In the genomic region with DNA sequence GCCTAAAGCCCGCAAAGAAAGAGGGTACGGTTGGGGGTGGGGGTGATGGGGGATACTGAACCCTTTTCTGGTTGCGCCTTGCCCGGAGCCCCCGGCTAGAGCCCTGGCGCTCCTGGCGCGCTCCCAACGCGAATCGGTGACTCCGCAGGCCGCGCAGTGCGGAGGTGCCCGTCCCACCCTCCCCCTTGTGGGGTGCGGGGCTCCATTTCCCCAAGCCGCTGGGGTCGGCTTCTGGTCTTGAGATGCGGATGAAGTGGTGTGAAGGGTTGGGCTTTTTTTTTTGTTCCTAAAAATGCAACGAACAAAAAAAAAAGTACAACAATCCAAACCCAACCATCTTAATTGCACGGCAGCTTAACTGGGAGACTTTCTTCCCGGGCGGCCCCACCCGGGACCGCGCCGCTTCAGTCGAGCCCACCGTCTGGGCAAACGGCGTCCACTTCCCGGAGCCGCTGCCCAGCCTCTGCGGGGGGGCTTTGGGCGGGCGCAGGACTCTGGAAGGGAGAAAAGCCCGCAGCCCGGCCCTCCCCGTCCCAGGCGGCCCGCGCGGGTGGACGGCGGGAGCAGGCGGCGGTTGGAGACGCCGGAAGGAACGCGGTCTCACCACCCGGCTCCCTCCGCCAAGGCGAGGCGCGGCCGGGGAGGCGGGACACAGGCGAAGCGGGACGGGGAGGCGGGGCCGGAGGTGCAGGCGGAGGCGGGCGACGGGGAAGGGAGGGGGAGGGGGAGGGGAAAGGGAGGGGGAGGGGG, we compare ENCODE assay signal across 1 cellular context.
TF ChIP-seq lines count a peak whose summit lies in the region.

No MANE protein-coding gene starts in this region.

TF ChIP-seq in K562, 482 proteins besides CTCF, POLR2A, EP300 and RAD21 (continued from another document and continues in another):
- TF ChIP-seq, protein P1, sequence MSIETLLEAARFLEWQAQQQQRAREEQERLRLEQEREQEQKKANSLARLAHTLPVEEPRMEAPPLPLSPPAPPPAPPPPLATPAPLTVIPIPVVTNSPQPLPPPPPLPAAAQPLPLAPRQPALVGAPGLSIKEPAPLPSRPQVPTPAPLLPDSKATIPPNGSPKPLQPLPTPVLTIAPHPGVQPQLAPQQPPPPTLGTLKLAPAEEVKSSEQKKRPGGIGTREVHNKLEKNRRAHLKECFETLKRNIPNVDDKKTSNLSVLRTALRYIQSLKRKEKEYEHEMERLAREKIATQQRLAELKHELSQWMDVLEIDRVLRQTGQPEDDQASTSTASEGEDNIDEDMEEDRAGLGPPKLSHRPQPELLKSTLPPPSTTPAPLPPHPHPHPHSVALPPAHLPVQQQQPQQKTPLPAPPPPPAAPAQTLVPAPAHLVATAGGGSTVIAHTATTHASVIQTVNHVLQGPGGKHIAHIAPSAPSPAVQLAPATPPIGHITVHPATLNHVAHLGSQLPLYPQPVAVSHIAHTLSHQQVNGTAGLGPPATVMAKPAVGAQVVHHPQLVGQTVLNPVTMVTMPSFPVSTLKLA (conservative IDR thresholded peaks at IDR 0.05), result peak in 1 of 2 experiments; percentile 37; a peak in 1 of 4 replicates
- TF ChIP-seq MCM5 (IDR thresholded peaks at IDR 0.05; ENCODE audit: low read depth), result no peak
- TF ChIP-seq KDM1A (IDR thresholded peaks at IDR 0.05), result peak in 1 of 2 experiments; percentile 45; a peak in 2 of 4 replicates
- peak; percentile 53 for TF ChIP-seq TBP (optimal IDR thresholded peaks at IDR 0.05; ENCODE audit: low read depth, low read length)
- no peak for TF ChIP-seq ZNF217 (CRISPR knock-in tag; IDR thresholded peaks at IDR 0.05)
- TF ChIP-seq CAMTA2 (CRISPR knock-in tag; conservative IDR thresholded peaks at IDR 0.05), result no peak
- TF ChIP-seq MECOM (CRISPR knock-in tag; IDR thresholded peaks at IDR 0.05), result no peak
- TF ChIP-seq, protein P2, sequence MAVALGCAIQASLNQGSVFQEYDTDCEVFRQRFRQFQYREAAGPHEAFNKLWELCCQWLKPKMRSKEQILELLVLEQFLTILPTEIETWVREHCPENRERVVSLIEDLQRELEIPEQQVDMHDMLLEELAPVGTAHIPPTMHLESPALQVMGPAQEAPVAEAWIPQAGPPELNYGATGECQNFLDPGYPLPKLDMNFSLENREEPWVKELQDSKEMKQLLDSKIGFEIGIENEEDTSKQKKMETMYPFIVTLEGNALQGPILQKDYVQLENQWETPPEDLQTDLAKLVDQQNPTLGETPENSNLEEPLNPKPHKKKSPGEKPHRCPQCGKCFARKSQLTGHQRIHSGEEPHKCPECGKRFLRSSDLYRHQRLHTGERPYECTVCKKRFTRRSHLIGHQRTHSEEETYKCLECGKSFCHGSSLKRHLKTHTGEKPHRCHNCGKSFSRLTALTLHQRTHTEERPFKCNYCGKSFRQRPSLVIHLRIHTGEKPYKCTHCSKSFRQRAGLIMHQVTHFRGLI (CRISPR knock-in tag; IDR thresholded peaks at IDR 0.05), result no peak
- TF ChIP-seq, protein P3, sequence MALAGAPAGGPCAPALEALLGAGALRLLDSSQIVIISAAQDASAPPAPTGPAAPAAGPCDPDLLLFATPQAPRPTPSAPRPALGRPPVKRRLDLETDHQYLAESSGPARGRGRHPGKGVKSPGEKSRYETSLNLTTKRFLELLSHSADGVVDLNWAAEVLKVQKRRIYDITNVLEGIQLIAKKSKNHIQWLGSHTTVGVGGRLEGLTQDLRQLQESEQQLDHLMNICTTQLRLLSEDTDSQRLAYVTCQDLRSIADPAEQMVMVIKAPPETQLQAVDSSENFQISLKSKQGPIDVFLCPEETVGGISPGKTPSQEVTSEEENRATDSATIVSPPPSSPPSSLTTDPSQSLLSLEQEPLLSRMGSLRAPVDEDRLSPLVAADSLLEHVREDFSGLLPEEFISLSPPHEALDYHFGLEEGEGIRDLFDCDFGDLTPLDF (CRISPR knock-in tag; IDR thresholded peaks at IDR 0.05), result 0 out of 2 replicates have a peak, but pooled peaks have one; percentile 9
- TF ChIP-seq, protein P4, sequence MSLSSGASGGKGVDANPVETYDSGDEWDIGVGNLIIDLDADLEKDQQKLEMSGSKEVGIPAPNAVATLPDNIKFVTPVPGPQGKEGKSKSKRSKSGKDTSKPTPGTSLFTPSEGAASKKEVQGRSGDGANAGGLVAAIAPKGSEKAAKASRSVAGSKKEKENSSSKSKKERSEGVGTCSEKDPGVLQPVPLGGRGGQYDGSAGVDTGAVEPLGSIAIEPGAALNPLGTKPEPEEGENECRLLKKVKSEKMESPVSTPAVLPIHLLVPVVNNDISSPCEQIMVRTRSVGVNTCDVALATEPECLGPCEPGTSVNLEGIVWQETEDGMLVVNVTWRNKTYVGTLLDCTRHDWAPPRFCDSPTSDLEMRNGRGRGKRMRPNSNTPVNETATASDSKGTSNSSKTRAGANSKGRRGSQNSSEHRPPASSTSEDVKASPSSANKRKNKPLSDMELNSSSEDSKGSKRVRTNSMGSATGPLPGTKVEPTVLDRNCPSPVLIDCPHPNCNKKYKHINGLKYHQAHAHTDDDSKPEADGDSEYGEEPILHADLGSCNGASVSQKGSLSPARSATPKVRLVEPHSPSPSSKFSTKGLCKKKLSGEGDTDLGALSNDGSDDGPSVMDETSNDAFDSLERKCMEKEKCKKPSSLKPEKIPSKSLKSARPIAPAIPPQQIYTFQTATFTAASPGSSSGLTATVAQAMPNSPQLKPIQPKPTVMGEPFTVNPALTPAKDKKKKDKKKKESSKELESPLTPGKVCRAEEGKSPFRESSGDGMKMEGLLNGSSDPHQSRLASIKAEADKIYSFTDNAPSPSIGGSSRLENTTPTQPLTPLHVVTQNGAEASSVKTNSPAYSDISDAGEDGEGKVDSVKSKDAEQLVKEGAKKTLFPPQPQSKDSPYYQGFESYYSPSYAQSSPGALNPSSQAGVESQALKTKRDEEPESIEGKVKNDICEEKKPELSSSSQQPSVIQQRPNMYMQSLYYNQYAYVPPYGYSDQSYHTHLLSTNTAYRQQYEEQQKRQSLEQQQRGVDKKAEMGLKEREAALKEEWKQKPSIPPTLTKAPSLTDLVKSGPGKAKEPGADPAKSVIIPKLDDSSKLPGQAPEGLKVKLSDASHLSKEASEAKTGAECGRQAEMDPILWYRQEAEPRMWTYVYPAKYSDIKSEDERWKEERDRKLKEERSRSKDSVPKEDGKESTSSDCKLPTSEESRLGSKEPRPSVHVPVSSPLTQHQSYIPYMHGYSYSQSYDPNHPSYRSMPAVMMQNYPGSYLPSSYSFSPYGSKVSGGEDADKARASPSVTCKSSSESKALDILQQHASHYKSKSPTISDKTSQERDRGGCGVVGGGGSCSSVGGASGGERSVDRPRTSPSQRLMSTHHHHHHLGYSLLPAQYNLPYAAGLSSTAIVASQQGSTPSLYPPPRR (CRISPR knock-in tag; IDR thresholded peaks at IDR 0.05; ENCODE audit: borderline replicate concordance), result no peak
- TF ChIP-seq, protein P5, sequence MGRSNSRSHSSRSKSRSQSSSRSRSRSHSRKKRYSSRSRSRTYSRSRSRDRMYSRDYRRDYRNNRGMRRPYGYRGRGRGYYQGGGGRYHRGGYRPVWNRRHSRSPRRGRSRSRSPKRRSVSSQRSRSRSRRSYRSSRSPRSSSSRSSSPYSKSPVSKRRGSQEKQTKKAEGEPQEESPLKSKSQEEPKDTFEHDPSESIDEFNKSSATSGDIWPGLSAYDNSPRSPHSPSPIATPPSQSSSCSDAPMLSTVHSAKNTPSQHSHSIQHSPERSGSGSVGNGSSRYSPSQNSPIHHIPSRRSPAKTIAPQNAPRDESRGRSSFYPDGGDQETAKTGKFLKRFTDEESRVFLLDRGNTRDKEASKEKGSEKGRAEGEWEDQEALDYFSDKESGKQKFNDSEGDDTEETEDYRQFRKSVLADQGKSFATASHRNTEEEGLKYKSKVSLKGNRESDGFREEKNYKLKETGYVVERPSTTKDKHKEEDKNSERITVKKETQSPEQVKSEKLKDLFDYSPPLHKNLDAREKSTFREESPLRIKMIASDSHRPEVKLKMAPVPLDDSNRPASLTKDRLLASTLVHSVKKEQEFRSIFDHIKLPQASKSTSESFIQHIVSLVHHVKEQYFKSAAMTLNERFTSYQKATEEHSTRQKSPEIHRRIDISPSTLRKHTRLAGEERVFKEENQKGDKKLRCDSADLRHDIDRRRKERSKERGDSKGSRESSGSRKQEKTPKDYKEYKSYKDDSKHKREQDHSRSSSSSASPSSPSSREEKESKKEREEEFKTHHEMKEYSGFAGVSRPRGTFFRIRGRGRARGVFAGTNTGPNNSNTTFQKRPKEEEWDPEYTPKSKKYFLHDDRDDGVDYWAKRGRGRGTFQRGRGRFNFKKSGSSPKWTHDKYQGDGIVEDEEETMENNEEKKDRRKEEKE (IDR thresholded peaks at IDR 0.05; ENCODE audit: borderline replicate concordance in 1 of 2, control insufficient read depth in 1 of 2, low read depth in 2 of 2, low read length in 1 of 2), result no peak
- TF ChIP-seq HDAC8 (tag; IDR thresholded peaks at IDR 0.05), result no peak
- no peak for TF ChIP-seq SRSF3 (IDR thresholded peaks at IDR 0.05; ENCODE audit: insufficient read depth, low read length)
- TF ChIP-seq, protein P6, sequence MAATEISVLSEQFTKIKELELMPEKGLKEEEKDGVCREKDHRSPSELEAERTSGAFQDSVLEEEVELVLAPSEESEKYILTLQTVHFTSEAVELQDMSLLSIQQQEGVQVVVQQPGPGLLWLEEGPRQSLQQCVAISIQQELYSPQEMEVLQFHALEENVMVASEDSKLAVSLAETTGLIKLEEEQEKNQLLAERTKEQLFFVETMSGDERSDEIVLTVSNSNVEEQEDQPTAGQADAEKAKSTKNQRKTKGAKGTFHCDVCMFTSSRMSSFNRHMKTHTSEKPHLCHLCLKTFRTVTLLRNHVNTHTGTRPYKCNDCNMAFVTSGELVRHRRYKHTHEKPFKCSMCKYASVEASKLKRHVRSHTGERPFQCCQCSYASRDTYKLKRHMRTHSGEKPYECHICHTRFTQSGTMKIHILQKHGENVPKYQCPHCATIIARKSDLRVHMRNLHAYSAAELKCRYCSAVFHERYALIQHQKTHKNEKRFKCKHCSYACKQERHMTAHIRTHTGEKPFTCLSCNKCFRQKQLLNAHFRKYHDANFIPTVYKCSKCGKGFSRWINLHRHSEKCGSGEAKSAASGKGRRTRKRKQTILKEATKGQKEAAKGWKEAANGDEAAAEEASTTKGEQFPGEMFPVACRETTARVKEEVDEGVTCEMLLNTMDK (IDR thresholded peaks at IDR 0.05; ENCODE audit: borderline replicate concordance, insufficient read depth, low read depth, low read length, poor library complexity, severe bottlenecking), result no peak
- TF ChIP-seq SMARCE1 (IDR thresholded peaks at IDR 0.05), result no peak
- TF ChIP-seq, protein P7, sequence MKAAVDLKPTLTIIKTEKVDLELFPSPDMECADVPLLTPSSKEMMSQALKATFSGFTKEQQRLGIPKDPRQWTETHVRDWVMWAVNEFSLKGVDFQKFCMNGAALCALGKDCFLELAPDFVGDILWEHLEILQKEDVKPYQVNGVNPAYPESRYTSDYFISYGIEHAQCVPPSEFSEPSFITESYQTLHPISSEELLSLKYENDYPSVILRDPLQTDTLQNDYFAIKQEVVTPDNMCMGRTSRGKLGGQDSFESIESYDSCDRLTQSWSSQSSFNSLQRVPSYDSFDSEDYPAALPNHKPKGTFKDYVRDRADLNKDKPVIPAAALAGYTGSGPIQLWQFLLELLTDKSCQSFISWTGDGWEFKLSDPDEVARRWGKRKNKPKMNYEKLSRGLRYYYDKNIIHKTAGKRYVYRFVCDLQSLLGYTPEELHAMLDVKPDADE (conservative IDR thresholded peaks at IDR 0.05; ENCODE audit: control insufficient read depth, low read depth, low read length), result 0 out of 2 replicates have a peak, but pooled peaks have one; percentile 40
- TF ChIP-seq HDAC6 (IDR thresholded peaks at IDR 0.05; ENCODE audit: low read depth, low read length), result no peak
- TF ChIP-seq ZFP1 (CRISPR knock-in tag; IDR thresholded peaks at IDR 0.05), result no peak
- no peak for TF ChIP-seq CSDE1 (IDR thresholded peaks at IDR 0.05)
- TF ChIP-seq, protein P8, sequence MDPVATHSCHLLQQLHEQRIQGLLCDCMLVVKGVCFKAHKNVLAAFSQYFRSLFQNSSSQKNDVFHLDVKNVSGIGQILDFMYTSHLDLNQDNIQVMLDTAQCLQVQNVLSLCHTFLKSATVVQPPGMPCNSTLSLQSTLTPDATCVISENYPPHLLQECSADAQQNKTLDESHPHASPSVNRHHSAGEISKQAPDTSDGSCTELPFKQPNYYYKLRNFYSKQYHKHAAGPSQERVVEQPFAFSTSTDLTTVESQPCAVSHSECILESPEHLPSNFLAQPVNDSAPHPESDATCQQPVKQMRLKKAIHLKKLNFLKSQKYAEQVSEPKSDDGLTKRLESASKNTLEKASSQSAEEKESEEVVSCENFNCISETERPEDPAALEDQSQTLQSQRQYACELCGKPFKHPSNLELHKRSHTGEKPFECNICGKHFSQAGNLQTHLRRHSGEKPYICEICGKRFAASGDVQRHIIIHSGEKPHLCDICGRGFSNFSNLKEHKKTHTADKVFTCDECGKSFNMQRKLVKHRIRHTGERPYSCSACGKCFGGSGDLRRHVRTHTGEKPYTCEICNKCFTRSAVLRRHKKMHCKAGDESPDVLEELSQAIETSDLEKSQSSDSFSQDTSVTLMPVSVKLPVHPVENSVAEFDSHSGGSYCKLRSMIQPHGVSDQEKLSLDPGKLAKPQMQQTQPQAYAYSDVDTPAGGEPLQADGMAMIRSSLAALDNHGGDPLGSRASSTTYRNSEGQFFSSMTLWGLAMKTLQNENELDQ (CRISPR knock-in tag; IDR thresholded peaks at IDR 0.05; ENCODE audit: borderline replicate concordance), result no peak
- TF ChIP-seq HIVEP1 (CRISPR knock-in tag; IDR thresholded peaks at IDR 0.05), result no peak
- no peak for TF ChIP-seq MYNN (IDR thresholded peaks at IDR 0.05)
- no peak for TF ChIP-seq MYNN (CRISPR knock-in tag; IDR thresholded peaks at IDR 0.05)
- TF ChIP-seq SMC3 (conservative IDR thresholded peaks at IDR 0.05; ENCODE audit: insufficient read depth, low read depth, low read length), result no peak
- TF ChIP-seq, protein P9, sequence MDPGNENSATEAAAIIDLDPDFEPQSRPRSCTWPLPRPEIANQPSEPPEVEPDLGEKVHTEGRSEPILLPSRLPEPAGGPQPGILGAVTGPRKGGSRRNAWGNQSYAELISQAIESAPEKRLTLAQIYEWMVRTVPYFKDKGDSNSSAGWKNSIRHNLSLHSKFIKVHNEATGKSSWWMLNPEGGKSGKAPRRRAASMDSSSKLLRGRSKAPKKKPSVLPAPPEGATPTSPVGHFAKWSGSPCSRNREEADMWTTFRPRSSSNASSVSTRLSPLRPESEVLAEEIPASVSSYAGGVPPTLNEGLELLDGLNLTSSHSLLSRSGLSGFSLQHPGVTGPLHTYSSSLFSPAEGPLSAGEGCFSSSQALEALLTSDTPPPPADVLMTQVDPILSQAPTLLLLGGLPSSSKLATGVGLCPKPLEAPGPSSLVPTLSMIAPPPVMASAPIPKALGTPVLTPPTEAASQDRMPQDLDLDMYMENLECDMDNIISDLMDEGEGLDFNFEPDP (CRISPR knock-in tag; IDR thresholded peaks at IDR 0.05), result no peak
- no peak for TF ChIP-seq ZSCAN32 (CRISPR knock-in tag; IDR thresholded peaks at IDR 0.05)
- TF ChIP-seq PRPF4 (IDR thresholded peaks at IDR 0.05; ENCODE audit: insufficient read depth, low read depth, low read length, poor library complexity, severe bottlenecking), result peak; percentile 72
- TF ChIP-seq JUND (IDR thresholded peaks at IDR 0.05; ENCODE audit: borderline replicate concordance, low read depth, low read length), result 0 out of 2 replicates have a peak, but pooled peaks have one; percentile 26
- no peak; the same call in 2 of the 3 replicates for TF ChIP-seq JUND (tag; IDR thresholded peaks at IDR 0.05; ENCODE audit: borderline replicate concordance, low read depth, low read length)
- peak; percentile 14 to 29; a peak in 1 of 4 replicates for TF ChIP-seq NONO (IDR thresholded peaks at IDR 0.05; ENCODE audit: low read depth in 2 of 2, low read length in 1 of 2)
